ENCODE assay signal across 12 cellular contexts in the genomic region with DNA sequence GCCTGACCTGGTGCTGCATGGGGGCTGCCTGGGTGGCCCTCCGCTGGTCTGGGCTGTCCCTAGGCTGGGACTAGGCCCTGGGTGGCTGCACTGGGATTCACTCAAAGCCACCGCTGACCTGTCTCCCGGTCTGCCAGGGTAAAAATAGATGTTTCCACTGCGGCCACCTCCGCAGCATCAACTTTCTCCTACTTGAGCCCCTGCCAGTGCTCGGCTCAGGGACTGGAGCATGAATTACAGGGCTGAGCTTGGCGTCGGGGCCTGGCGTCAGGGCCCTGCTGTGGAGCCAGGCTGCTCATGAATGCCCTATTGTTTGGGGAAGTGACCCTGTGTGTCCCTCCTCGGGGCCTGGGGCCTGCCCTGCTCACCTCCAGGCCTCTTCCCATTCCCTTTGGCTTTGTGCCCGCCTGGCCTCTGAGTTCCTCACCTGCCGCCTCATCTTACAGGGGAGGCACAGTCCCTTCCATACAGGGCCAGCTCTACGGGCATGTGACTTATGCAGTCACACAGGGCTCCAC.
A peak's percentile ranks its signal among the peaks of the same experiment; 100 is the strongest.
DNase-seq lines count a peak whose midpoint lies in the region; ATAC-seq and TF ChIP-seq lines count a peak whose summit lies in the region.
"Had no signal": no experiment of that assay in that cellular context is flagged by ENCODE, and none has a peak within 500 bp of the region (broad histone marks: within the 10 kb centered on the region; RNA-seq: fewer than 3 reads in every experiment).

No MANE protein-coding gene starts in this region.

- no CpG with 5 or more reads among the region's 13 CpGs for WGBS in H9 (ENCODE audit: extremely low coverage, insufficient read length, low lambda C conversion rate)
- 48 to 82% (median 64%) methylated on average over 4 to 13 of the region's 13 CpGs for whole genome bisulfite sequencing in stomach, 5 donors

- no peak for TF ChIP-seq CTCF in H9 (conservative IDR thresholded peaks at IDR 0.05)
- TF ChIP-seq CTCF in dorsolateral prefrontal cortex (IDR thresholded peaks at IDR 0.05 in 54 of 56, conservative IDR thresholded peaks at IDR 0.05 in 2 of 56; ENCODE audit: low read depth in 1 of 56, partially characterized antibody in 56 of 56) = peak in 2 of 56 donors; percentile 16 to 23
- TF ChIP-seq CTCF in left lung (IDR thresholded peaks at IDR 0.05) = no peak
- no peak for TF ChIP-seq CTCF in stomach (IDR thresholded peaks at IDR 0.05)

- H3K56ac ChIP-seq in H9 (ENCODE audit: insufficient read length, low read depth, low read length) = no peak overlapping the region

- no peaks in the 10 kb centered on the region for H3K79me2 ChIP-seq in H9 (ENCODE audit: insufficient read depth, low read length)

- no peak overlapping the region for H2BK120ac ChIP-seq in H9 (ENCODE audit: low read depth, low read length, poor library complexity, severe bottlenecking)

- TF ChIP-seq POLR2A in stomach (IDR thresholded peaks at IDR 0.05) = no peak

- H3K27ac Mint-ChIP-seq in H9 = no peak overlapping the region
- H3K27ac Mint-ChIP-seq: activated T-helper 2 cell treated with anti-CD3 and anti-CD28 coated beads, Interferon-gamma antibody, Interleukin-2, Interleukin-4, amounts not matched to agents 10 μg/mL and 5 μg/mL and 100 μg/mL, durations not matched to agents 14 hours and 24 hours and 36 hours; stimulated activated naive B cell treated with anti-CD40 and anti-IgM and Interleukin-4, amounts not matched to agents 10 μg/mL and 1 μg/mL and 100 μg/mL, for 72 hours had no signal

- H2AK5ac ChIP-seq in H9 (ENCODE audit: insufficient read length, low read length) = no peak overlapping the region

- no peaks in the 10 kb centered on the region for H3K79me1 ChIP-seq in H9 (ENCODE audit: insufficient read depth, low read depth, low read length, poor library complexity, severe bottlenecking)

- no peak overlapping the region for H2BK15ac ChIP-seq in H9 (ENCODE audit: low read depth, low read length)

- peaks cover 21 to 28% of the 10 kb centered on the region in 2 experiments for H3K4me1 Mint-ChIP-seq in H9

- H3T11ph ChIP-seq in H9 (ENCODE audit: low read length) = no peak overlapping the region

- no peaks in the 10 kb centered on the region for H4K20me1 ChIP-seq in H9 (ENCODE audit: control insufficient read depth, insufficient read depth, insufficient read length)

- H3K9ac ChIP-seq in H9 (ENCODE audit: extremely low read depth, insufficient read length, low read length) (no peak overlapping the region), stomach smooth muscle (ENCODE audit: low read length in 2 of 2) (no peak overlapping the region)

- no peak for ATAC-seq in left lung
- ATAC-seq in GM21447 (IDR thresholded peaks at IDR 0.05; ENCODE audit: unreplicated experiment) = no peak
- ATAC-seq: Panc1; stimulated activated naive B cell treated with anti-CD40 and anti-IgM and Interleukin-4, amounts not matched to agents 10 μg/mL and 1 μg/mL and 100 μg/mL, for 72 hours had no signal

- no peaks in the 10 kb centered on the region for H3K4me1 ChIP-seq in H9 (ENCODE audit: insufficient read depth, low read length)
- no peaks in the 10 kb centered on the region for H3K4me1 ChIP-seq in left lung
- H3K4me1 ChIP-seq in stomach smooth muscle (ENCODE audit: control insufficient read depth, insufficient read depth, low read length) = peaks cover 21% of the 10 kb centered on the region
- peaks cover 0 to 17% (median 8%) of the 10 kb centered on the region in 4 donors for H3K4me1 ChIP-seq in stomach

- no peak overlapping the region for H4K91ac ChIP-seq in H9 (ENCODE audit: insufficient read length, low read depth, low read length)

- H2BK5ac ChIP-seq in H9 (ENCODE audit: insufficient read length, low read length) = no peak overlapping the region

- H3K36me3 ChIP-seq in left lung (no peaks in the 10 kb centered on the region), stomach smooth muscle (ENCODE audit: control insufficient read depth in 2 of 2, insufficient read depth in 2 of 2, low read length in 2 of 2) (no peaks in the 10 kb centered on the region), stomach (no peaks in the 10 kb centered on the region)

- intact Hi-C loops in dorsolateral prefrontal cortex (cut with DNase I) (loop anchor here in 1 of 2 donors (5.0 to 10.0 kb wide), 2 partner anchors 154 to 444 kb away; partner anchors contain the start of gene CYP26B1), left lung (cut with DNase I) (no loop called here), stomach (cut with DNase I; ENCODE audit: low total_unique reads) (no loop called here)

- H4K8ac ChIP-seq in H9 (replicated peaks; ENCODE audit: insufficient read length, low read depth, low read length) = no peak overlapping the region

- no peak overlapping the region for H3K4me3 Mint-ChIP-seq in H9
- H3K4me3 Mint-ChIP-seq: stimulated activated naive B cell treated with anti-CD40 and anti-IgM and Interleukin-4, amounts not matched to agents 10 μg/mL and 1 μg/mL and 100 μg/mL, for 72 hours had no signal

- no peak for TF ChIP-seq EP300 in stomach (IDR thresholded peaks at IDR 0.05)

- H3K23ac ChIP-seq in H9 (ENCODE audit: insufficient read length, low read depth, low read length) = no peak overlapping the region

- no peak overlapping the region for H3K27ac ChIP-seq in H9 (ENCODE audit: insufficient read length, low read depth, low read length)
- peak overlapping the region in 52 of 59 donors; percentile 3 to 80 (median 56) for H3K27ac ChIP-seq in dorsolateral prefrontal cortex
- H3K27ac ChIP-seq in left lung = no peak overlapping the region
- peak overlapping the region; percentile 46 for H3K27ac ChIP-seq in stomach smooth muscle (ENCODE audit: low read length)
- H3K27ac ChIP-seq in stomach = peak overlapping the region in 1 of 5 donors; percentile 79

- H2BK12ac ChIP-seq in H9 (ENCODE audit: insufficient read length, low read depth, low read length) = no peak overlapping the region

- H3K27me3 ChIP-seq in H9 (ENCODE audit: insufficient read depth, low read length) = no peaks in the 10 kb centered on the region
- H3K27me3 ChIP-seq in dorsolateral prefrontal cortex = no peaks in the 10 kb centered on the region
- H3K27me3 ChIP-seq in left lung = no peaks in the 10 kb centered on the region
- H3K27me3 ChIP-seq in stomach smooth muscle (ENCODE audit: control insufficient read depth in 1 of 2, insufficient read depth in 2 of 2, low read length in 2 of 2) = peaks cover 0 to 2% of the 10 kb centered on the region in 2 donors
- H3K27me3 ChIP-seq in stomach = peaks cover 0 to 10% (median 0%) of the 10 kb centered on the region in 3 donors

- H3K23me2 ChIP-seq in H9 (ENCODE audit: insufficient read length, low read depth, low read length, poor library complexity, severe bottlenecking) = peaks cover 6% of the 10 kb centered on the region

- H3K18ac ChIP-seq in H9 (ENCODE audit: insufficient read length, low read depth, low read length) = no peak overlapping the region

- DNase-seq in H9 (no peak), dorsolateral prefrontal cortex (peak; percentile 24 to 80 (median 76)), left lung (peak; percentile 30 to 47), stomach (no peak), NCI-H1417 (lab: John Stamatoyannopoulos, UW) (no peak)
- DNase-seq in activated CD4-positive, alpha-beta T cell treated with anti-CD3 and anti-CD28 coated beads, Interleukin-2, amount 50 U/mL, for 4 hours = no peak
- DNase-seq: kidney glomerular epithelial cell; stimulated activated naive B cell treated with anti-CD40 and anti-IgM and Interleukin-4, amounts not matched to agents 10 μg/mL and 1 μg/mL and 100 μg/mL, for 72 hours had no signal

- peaks cover 0 to 5% of the 10 kb centered on the region in 2 experiments; a peak in 1 of 5 replicates for H3K9me3 Mint-ChIP-seq in H9
- H3K9me3 Mint-ChIP-seq: activated T-helper 2 cell treated with anti-CD3 and anti-CD28 coated beads, Interferon-gamma antibody, Interleukin-2, Interleukin-4, amounts not matched to agents 10 μg/mL and 5 μg/mL and 100 μg/mL, durations not matched to agents 14 hours and 24 hours and 36 hours; stimulated activated naive B cell treated with anti-CD40 and anti-IgM and Interleukin-4, amounts not matched to agents 10 μg/mL and 1 μg/mL and 100 μg/mL, for 72 hours had no signal

- H3K14ac ChIP-seq in H9 (ENCODE audit: insufficient read depth, low read length) = peak overlapping the region; percentile 70

- no peak overlapping the region for H3K4ac ChIP-seq in H9 (ENCODE audit: low read depth, low read length)

- H4K5ac ChIP-seq in H9 (ENCODE audit: insufficient read length, low read depth, low read length) = no peak overlapping the region

- no peak overlapping the region for H3K4me2 ChIP-seq in H9 (ENCODE audit: insufficient read depth, insufficient read length, low read length)

- H2BK20ac ChIP-seq in H9 (ENCODE audit: low read depth, low read length, poor library complexity, severe bottlenecking) = no peak overlapping the region

- H3K9me3 ChIP-seq in H9 (ENCODE audit: control insufficient read depth, low read depth, low read length) (no peaks in the 10 kb centered on the region), left lung (no peaks in the 10 kb centered on the region), stomach smooth muscle (ENCODE audit: control insufficient read depth in 2 of 2, low read length in 2 of 2) (no peaks in the 10 kb centered on the region), stomach (no peaks in the 10 kb centered on the region)

- peaks cover 3% of the 10 kb centered on the region; the same call in 1 of the 2 replicates for H3K27me3 Mint-ChIP-seq in H9 (ENCODE audit: low read depth)
- H3K27me3 Mint-ChIP-seq: stimulated activated naive B cell treated with anti-CD40 and anti-IgM and Interleukin-4, amounts not matched to agents 10 μg/mL and 1 μg/mL and 100 μg/mL, for 72 hours had no signal

- peaks cover 0 to 2% (median 0%) of the 10 kb centered on the region in 3 experiments; a peak in 3 of 7 replicates for H3K36me3 Mint-ChIP-seq in H9 (ENCODE audit: insufficient read depth in 1 of 3, low read depth in 3 of 3)
- H3K36me3 Mint-ChIP-seq: stimulated activated naive B cell treated with anti-CD40 and anti-IgM and Interleukin-4, amounts not matched to agents 10 μg/mL and 1 μg/mL and 100 μg/mL, for 72 hours had no signal

- no peak overlapping the region for H2AFZ ChIP-seq in H9 (ENCODE audit: low read length)

- peak overlapping the region in 1 of 59 donors; percentile 27 for H3K4me3 ChIP-seq in dorsolateral prefrontal cortex
- H3K4me3 ChIP-seq in left lung = no peak overlapping the region
- H3K4me3 ChIP-seq in stomach smooth muscle (ENCODE audit: low read length in 2 of 2) = no peak overlapping the region
- no peak overlapping the region for H3K4me3 ChIP-seq in stomach

Comparison
In these comparisons a context has a peak if more than half of its experiments do, and no peak if none do; other contexts are left out.
1. DNase-seq: peak in dorsolateral prefrontal cortex (10 of 10) and left lung (2 of 2); none in H9 (single experiment), activated CD4-positive, alpha-beta T cell treated with anti-CD3 and anti-CD28 coated beads, Interleukin-2, amount 50 U/mL, for 4 hours (0 of 2), stomach (single experiment) and NCI-H1417 (0 of 3).
2. H3K27ac ChIP-seq: peak in dorsolateral prefrontal cortex (52 of 59) and stomach smooth muscle (single experiment); none in H9 (single experiment) and left lung (0 of 2).